In genomic region chr2:212345966-212346365, GRCh38 we compare ENCODE assay signal across 24 cellular contexts.
"Had no signal": no experiment of that assay in that cellular context is flagged by ENCODE, and none has a peak within 500 bp of the region (broad histone marks: within the 10 kb centered on the region; RNA-seq: fewer than 3 reads in every experiment).

No MANE protein-coding gene starts in this region.

- DNase-seq: activated CD4-positive, alpha-beta memory T cell treated with anti-CD3 and anti-CD28 coated beads for 36 hours; activated CD4-positive, alpha-beta T cell treated with anti-CD3 and anti-CD28 coated beads for 36 hours; activated CD4-positive, alpha-beta T cell treated with anti-CD3 and anti-CD28 coated beads, Interleukin-2, amount 10 ng/mL, durations not matched to agents 24 days and 14 days; activated CD4-positive, CD25-positive, alpha-beta regulatory T cell; activated CD4-positive, CD25-positive, alpha-beta regulatory T cell treated with anti-CD3 and anti-CD28 coated beads, Interleukin-2, amount 50 U/mL, for 72 hours; activated CD8-positive, alpha-beta memory T cell treated with anti-CD3 and anti-CD28 coated beads, Interleukin-2, amount 10 ng/mL, durations not matched to agents 7 days and 5 days; activated CD8-positive, alpha-beta memory T cell treated with anti-CD3 and anti-CD28 coated beads, Interleukin-2, amount 50 U/mL, for 4 hours; activated CD8-positive, alpha-beta T cell treated with anti-CD3 and anti-CD28 coated beads, Interleukin-2, amount 10 ng/mL, durations not matched to agents 7 days and 5 days; activated gamma-delta T cell; activated naive CD4-positive, alpha-beta T cell; activated naive CD4-positive, alpha-beta T cell treated with anti-CD3 and anti-CD28 coated beads, Interleukin-2, amount 10 ng/mL, durations not matched to agents 7 days and 5 days; activated naive CD8-positive, alpha-beta T cell treated with anti-CD3 and anti-CD28 coated beads, Interleukin-2, amount 10 ng/mL, durations not matched to agents 7 days and 5 days; activated T-cell treated with anti-CD3 and anti-CD28 coated beads, Interleukin-2, amount 50 U/mL, for 1 hour; activated T-cell treated with anti-CD3 and anti-CD28 coated beads, Interleukin-2, amount 50 U/mL, for 48 hours; brain microvascular endothelial cell; central memory CD4-positive, alpha-beta T cell; cerebellar nuclear complex; colonic mucosa; effector CD8-positive, alpha-beta T cell; esophagus squamous epithelium; foreskin fibroblast; T-helper 2 cell had no signal

- H3K4me1 ChIP-seq: colonic mucosa, esophagus squamous epithelium had no signal

- H3K9me3 ChIP-seq: colonic mucosa, esophagus squamous epithelium had no signal

- H3K27me3 ChIP-seq: brain microvascular endothelial cell, colonic mucosa, esophagus squamous epithelium had no signal

- H3K4me3 ChIP-seq: colonic mucosa, esophagus squamous epithelium had no signal

- ATAC-seq: activated CD4-positive, alpha-beta T cell treated with anti-CD3 and anti-CD28 coated beads for 36 hours; activated CD8-positive, alpha-beta memory T cell treated with anti-CD3 and anti-CD28 coated beads, Interleukin-2, amount 10 ng/mL, durations not matched to agents 7 days and 5 days; activated CD8-positive, alpha-beta T cell treated with anti-CD3 and anti-CD28 coated beads, Interleukin-2, amount 10 ng/mL, durations not matched to agents 7 days and 5 days; activated naive CD4-positive, alpha-beta T cell treated with anti-CD3 and anti-CD28 coated beads, Interleukin-2, amount 50 U/mL, for 72 hours had no signal

- H3K36me3 ChIP-seq: brain microvascular endothelial cell, colonic mucosa, esophagus squamous epithelium had no signal

- H3K27ac ChIP-seq: brain microvascular endothelial cell, colonic mucosa, epithelial cell of prostate, esophagus squamous epithelium had no signal
